ENCODE assay signal across 17 cellular contexts in the genomic region with DNA sequence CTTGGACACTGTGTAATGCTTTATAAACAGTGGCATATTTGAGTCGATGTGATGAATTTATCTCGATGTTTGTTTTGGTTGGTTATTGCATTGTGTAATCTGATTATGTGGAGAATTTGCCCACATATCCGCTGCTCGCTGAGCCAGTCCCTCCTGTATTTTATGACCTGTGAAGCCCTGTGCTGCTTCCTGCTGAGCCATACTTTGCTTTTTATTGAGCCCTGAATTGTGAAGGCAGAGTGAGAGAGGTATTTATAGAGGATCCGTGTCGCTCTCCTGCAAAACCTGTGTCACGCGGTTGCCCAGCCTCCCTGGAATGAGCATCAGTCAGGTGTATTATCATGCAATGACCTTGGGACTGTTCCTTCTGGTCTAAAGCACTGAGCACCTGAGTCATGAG.
DNase-seq lines count a peak whose midpoint lies in the region; ATAC-seq and TF ChIP-seq lines count a peak whose summit lies in the region.
"Had no signal": no experiment of that assay in that cellular context is flagged by ENCODE, and none has a peak within 500 bp of the region (broad histone marks: within the 10 kb centered on the region; RNA-seq: fewer than 3 reads in every experiment).

No MANE protein-coding gene starts in this region.

- H3K9me3 Mint-ChIP-seq in mesothelial cell of epicardium = peaks cover 10% of the 10 kb centered on the region
- H3K9me3 Mint-ChIP-seq in natural killer cell = no peaks in the 10 kb centered on the region
- H3K9me3 Mint-ChIP-seq: CD8-positive, alpha-beta T cell had no signal

- no peaks in the 10 kb centered on the region for H3K27me3 ChIP-seq in tibial nerve

- H3K4me3 ChIP-seq in tibial nerve = no peak overlapping the region
- H3K4me3 ChIP-seq: SK-N-MC had no signal

- TF ChIP-seq CTCF in VCaP (conservative IDR thresholded peaks at IDR 0.05) (no peak), mesothelial cell of epicardium (IDR thresholded peaks at IDR 0.05; ENCODE audit: unreplicated experiment) (no peak), tibial nerve (IDR thresholded peaks at IDR 0.05) (no peak), natural killer cell (IDR thresholded peaks at IDR 0.05) (no peak)

- ATAC-seq in GM19035 (IDR thresholded peaks at IDR 0.05; ENCODE audit: unreplicated experiment) (no peak), natural killer cell (no peak)
- ATAC-seq: activated naive CD4-positive, alpha-beta T cell treated with anti-CD3 and anti-CD28 coated beads, Interleukin-2, amount 50 U/mL, for 72 hours; CD8-positive, alpha-beta T cell; stimulated activated naive B cell treated with anti-CD40 and anti-IgM and Interleukin-4, amounts not matched to agents 10 μg/mL and 1 μg/mL and 100 μg/mL, for 72 hours had no signal

- no peak for TF ChIP-seq POLR2A in tibial nerve (IDR thresholded peaks at IDR 0.05)

- peaks cover 0 to under 1% (median 0%) of the 10 kb centered on the region in 4 donors for H3K4me1 ChIP-seq in tibial nerve

- H3K27me3 Mint-ChIP-seq in mesothelial cell of epicardium (ENCODE audit: low read depth) (no peaks in the 10 kb centered on the region), natural killer cell (ENCODE audit: low read depth in 2 of 2) (no peaks in the 10 kb centered on the region)

- 81 to 82% methylated on average over 8 of the region's 8 CpGs for WGBS in tibial nerve, 2 donors

- H3K36me3 Mint-ChIP-seq in mesothelial cell of epicardium = peaks cover 46% of the 10 kb centered on the region
- no peaks in the 10 kb centered on the region for H3K36me3 Mint-ChIP-seq in natural killer cell
- H3K36me3 Mint-ChIP-seq: CD8-positive, alpha-beta T cell; stimulated activated naive B cell treated with anti-CD40 and anti-IgM and Interleukin-4, amounts not matched to agents 10 μg/mL and 1 μg/mL and 100 μg/mL, for 72 hours had no signal

- intact Hi-C loops in natural killer cell (cut with micrococcal nuclease) = no loop called here

- no peaks in the 10 kb centered on the region for H3K9me3 ChIP-seq in tibial nerve

- H3K27ac Mint-ChIP-seq in mesothelial cell of epicardium (peak overlapping the region; percentile 37), natural killer cell (no peak overlapping the region)
- H3K27ac Mint-ChIP-seq: activated naive CD4-positive, alpha-beta T cell treated with anti-CD3 and anti-CD28 coated beads, Interleukin-2, amount 50 U/mL, for 72 hours; CD8-positive, alpha-beta T cell; stimulated activated naive B cell treated with anti-CD40 and anti-IgM and Interleukin-4, amounts not matched to agents 10 μg/mL and 1 μg/mL and 100 μg/mL, for 72 hours had no signal

- H3K4me3 Mint-ChIP-seq in mesothelial cell of epicardium (no peak overlapping the region), natural killer cell (no peak overlapping the region)
- H3K4me3 Mint-ChIP-seq: CD8-positive, alpha-beta T cell; H9; stimulated activated naive B cell treated with anti-CD40 and anti-IgM and Interleukin-4, amounts not matched to agents 10 μg/mL and 1 μg/mL and 100 μg/mL, for 72 hours had no signal

- DNase-seq in NCI-H748 (lab: John Stamatoyannopoulos, UW; ENCODE audit: unreplicated experiment) = peak; percentile 18
- no peak for DNase-seq in NCI-H748 treated with DMSO at 0.1 percent for 48 hours (lab: John Stamatoyannopoulos, UW)
- DNase-seq in mesothelial cell of epicardium (ENCODE audit: low spot score in 2 of 2, unreplicated experiment in 2 of 2) = no peak
- DNase-seq in ureter (ENCODE audit: low spot score) = peak; percentile 62
- DNase-seq in tibial nerve (ENCODE audit: low spot score in 2 of 2) = no peak
- no peak for DNase-seq in natural killer cell
- DNase-seq: activated CD8-positive, alpha-beta memory T cell treated with anti-CD3 and anti-CD28 coated beads, Interleukin-2, amount 50 U/mL, for 48 hours; CD8-positive, alpha-beta T cell; H9; NCI-H2171; NK-92 treated with Interleukin-12 subunit alpha and Interleukin-12 subunit beta, amount 100 ng/mL, for 24 hours; stimulated activated CD4-positive, alpha-beta T cell treated with anti-CD3 and anti-CD28 coated beads, Interleukin-4, amount 100 ng/mL, for 4 hours; stimulated activated naive B cell treated with anti-CD40 and anti-IgM and Interleukin-4, amounts not matched to agents 10 μg/mL and 1 μg/mL and 100 μg/mL, for 72 hours had no signal

- peaks cover 0 to 30% (median 0%) of the 10 kb centered on the region in 3 donors for H3K36me3 ChIP-seq in tibial nerve

- peak overlapping the region; percentile 98 for H3K27ac ChIP-seq in VCaP
- no peak overlapping the region for H3K27ac ChIP-seq in tibial nerve
- H3K27ac ChIP-seq: SK-N-MC had no signal

- no peak for TF ChIP-seq EP300 in tibial nerve (IDR thresholded peaks at IDR 0.05)

- H3K4me1 Mint-ChIP-seq in mesothelial cell of epicardium (peaks cover 23% of the 10 kb centered on the region), natural killer cell (no peaks in the 10 kb centered on the region)
- H3K4me1 Mint-ChIP-seq: stimulated activated naive B cell treated with anti-CD40 and anti-IgM and Interleukin-4, amounts not matched to agents 10 μg/mL and 1 μg/mL and 100 μg/mL, for 72 hours had no signal

Comparison
In these comparisons a context has a peak if more than half of its experiments do, and no peak if none do; other contexts are left out.
1. DNase-seq: peak in NCI-H748 (single experiment) and ureter (single experiment); none in NCI-H748 treated with DMSO at 0.1 percent for 48 hours (single experiment), mesothelial cell of epicardium (0 of 2), tibial nerve (0 of 2) and natural killer cell (single experiment).